In genomic region chrX:79138658-79139241, GRCh38 we compare ENCODE assay signal across 9 cellular contexts. TPM values are rescaled to one million over a fixed set of nuclear protein-coding genes. Genes with fewer than 3 reads are reported as not detected.
DNase-seq lines count a peak whose midpoint lies in the region; ATAC-seq lines count a peak whose summit lies in the region.
"Had no signal": no experiment of that assay in that cellular context is flagged by ENCODE, and none has a peak within 500 bp of the region (broad histone marks: within the 10 kb centered on the region; RNA-seq: fewer than 3 reads in every experiment).

No MANE protein-coding gene starts in this region.

- WGBS in GM23248 (ENCODE audit: low coverage in 1 of 2, low lambda C conversion rate in 2 of 2, missing lambda C conversion rate in 2 of 2), 2 experiments: 42 to 77% methylated on average over 3 of the region's 3 CpGs

- H3K4me3 Mint-ChIP-seq in T-helper 17 cell: peak overlapping the region; percentile 36
- H3K4me3 Mint-ChIP-seq: neural crest cell had no signal

- in situ Hi-C loops in GM23248 (cut with MboI): no loop called here

- H3K4me3 ChIP-seq in GM23248: no peak overlapping the region

- H3K27me3 Mint-ChIP-seq in T-helper 17 cell: no peaks in the 10 kb centered on the region

- no peaks in the 10 kb centered on the region for H3K4me1 ChIP-seq in GM23248 (ENCODE audit: insufficient read depth)

- peak overlapping the region; percentile 85 for H3K27ac Mint-ChIP-seq in T-helper 17 cell

- no peak overlapping the region for H3K27ac ChIP-seq in GM23248

- ATAC-seq in GM19324 (IDR thresholded peaks at IDR 0.05; ENCODE audit: low FRiP score, unreplicated experiment): peak; percentile 93
- peak; percentile 94 for ATAC-seq in HG03108 (IDR thresholded peaks at IDR 0.05; ENCODE audit: unreplicated experiment)
- ATAC-seq in T-helper 17 cell: peak; percentile 68

- DNase-seq in CD1c-positive myeloid dendritic cell (ENCODE audit: extremely low spot score) (peak; percentile 28), T-helper 17 cell (no peak), GM23248 (no peak)
- DNase-seq in stimulated activated naive CD4-positive, alpha-beta T cell (lab: John Stamatoyannopoulos, UW): no peak
- DNase-seq in stimulated activated CD4-positive, alpha-beta T cell treated with anti-CD3 and anti-CD28 coated beads, Interleukin-15, amount 100 ng/mL, for 24 hours: no peak
- no peak for DNase-seq in activated CD8-positive, alpha-beta memory T cell treated with anti-CD3 and anti-CD28 coated beads, Interleukin-2, amount 50 U/mL, for 48 hours

- H3K9me2 ChIP-seq in GM23248 (ENCODE audit: insufficient read depth): no peaks in the 10 kb centered on the region

- H3K9me3 ChIP-seq in T-helper 17 cell (ENCODE audit: control insufficient read depth, low read length, poor library complexity, severe bottlenecking) (no peaks in the 10 kb centered on the region), GM23248 (ENCODE audit: low read depth) (no peaks in the 10 kb centered on the region)

- peaks cover 14% of the 10 kb centered on the region for H3K4me1 Mint-ChIP-seq in T-helper 17 cell
- H3K4me1 Mint-ChIP-seq: neural crest cell had no signal

- H4K20me1 ChIP-seq in GM23248 (ENCODE audit: insufficient read depth): no peaks in the 10 kb centered on the region

- H3K9ac ChIP-seq in GM23248: no peak overlapping the region

- H3K27me3 ChIP-seq in GM23248 (replicated peaks; ENCODE audit: insufficient read depth): no peaks in the 10 kb centered on the region

- H3F3A ChIP-seq in GM23248 (ENCODE audit: insufficient read depth): no peaks in the 10 kb centered on the region

- no peaks in the 10 kb centered on the region for H3K36me3 Mint-ChIP-seq in T-helper 17 cell (ENCODE audit: low read depth)

- H2AFZ ChIP-seq in GM23248: no peak overlapping the region

- H3K79me2 ChIP-seq in GM23248 (ENCODE audit: insufficient read depth): no peaks in the 10 kb centered on the region

- H3K4me2 ChIP-seq in GM23248 (ENCODE audit: unreplicated experiment): no peak overlapping the region

- H3K36me3 ChIP-seq in GM23248 (ENCODE audit: low read depth): no peaks in the 10 kb centered on the region

RNA-seq across cellular contexts. Expression of gene GPR174, which starts 5.7 kb away (rescaled TPM):
- 10 to 100 TPM; 34.5 to 41.2 TPM for total RNA-seq in T-helper 17 cell
- total RNA-seq in GM23248 (2014; rRNA removed; shearing (Covaris generic)): not detected in 2 replicates
- not detected in 2 replicates for polyA plus RNA-seq in GM23248 (2016; fragmentation: Nextera tagmentation; extraction: Ambion mirVana)
- total RNA-seq: neural crest cell had no signal

Comparison
In these comparisons a context has a peak if more than half of its experiments do, and no peak if none do; other contexts are left out.
1. RNA of gene GPR174, which starts 5.7 kb away (total RNA-seq): 34.5 to 41.2 TPM in T-helper 17 cell; not detected in GM23248; every median in the first group is over 10 times any median in the second.
2. Peak in every context shown above with its lines, with median percentiles within 50 percentile points of each other: ATAC-seq.